In the genomic region with DNA sequence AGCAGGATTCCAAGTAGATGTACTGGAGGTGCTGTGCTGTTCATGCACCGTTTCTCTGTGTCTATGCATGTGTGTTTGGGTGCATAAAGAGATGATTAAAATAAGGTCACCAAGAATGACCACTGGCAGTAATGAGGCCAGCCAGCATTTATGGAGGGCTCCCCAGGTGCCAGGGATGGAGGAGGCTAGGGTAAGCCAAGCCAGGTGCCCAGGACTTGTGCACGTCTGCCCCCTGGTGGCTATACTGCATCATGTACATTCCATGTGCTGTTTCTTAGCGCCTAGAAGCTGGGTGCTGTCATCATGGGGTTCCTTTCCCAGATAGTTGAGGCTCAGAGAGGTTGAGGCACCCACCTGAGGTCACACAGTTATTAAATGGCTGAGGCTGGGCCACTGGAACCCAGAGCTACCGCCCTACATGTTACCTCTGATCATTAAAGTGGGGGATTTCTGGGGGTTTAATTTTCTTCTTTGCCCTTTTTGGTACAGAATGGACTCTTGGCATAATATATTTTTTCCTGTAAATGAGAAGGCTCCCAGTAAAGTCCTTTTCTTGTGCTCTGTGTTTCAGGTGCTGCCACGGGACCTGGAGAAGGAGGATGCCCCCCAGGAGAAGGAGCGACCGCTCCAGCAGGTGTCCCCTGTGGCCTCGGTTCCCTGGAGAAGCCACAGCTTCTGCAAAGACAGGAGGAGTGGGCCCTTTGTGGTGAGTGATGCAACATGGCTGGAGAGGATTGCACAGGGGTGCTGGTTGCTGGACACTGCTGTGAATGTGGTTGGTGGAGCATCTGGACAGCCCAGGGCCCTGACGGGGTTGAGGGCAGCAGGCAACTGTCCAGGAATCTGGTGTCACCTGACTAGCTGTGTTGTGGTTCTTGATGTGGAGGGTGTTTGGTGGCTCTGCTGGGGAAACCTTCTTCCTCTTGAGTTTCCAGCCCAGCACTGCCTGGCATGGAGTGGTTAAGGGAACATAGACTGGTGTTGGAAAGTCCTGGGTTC, we compare ENCODE assay signal across 8 cellular contexts.
A peak's percentile ranks its signal among the peaks of the same experiment; 100 is the strongest.
DNase-seq lines count a peak whose midpoint lies in the region; ATAC-seq, FAIRE-seq and TF ChIP-seq lines count a peak whose summit lies in the region.

No MANE protein-coding gene starts in this region.

- H4K20me1 ChIP-seq in mammary epithelial cell (ENCODE audit: insufficient read depth, low read length), result no peaks in the 10 kb centered on the region

- peaks cover 3% of the 10 kb centered on the region for H3K79me2 ChIP-seq in mammary epithelial cell (ENCODE audit: insufficient read depth, low read length)

- intact Hi-C loops in mammary epithelial cell (cut with micrococcal nuclease), result loop anchor here (1.0 kb wide), 4 partner anchors 55 to 280 kb away; a partner anchor contains a TSS
- intact Hi-C loops in kidney (cut with DNase I), result loop anchor here (5.0 kb wide), 1 partner anchor 102 kb away; a partner anchor contains a TSS

- H3K36me3 ChIP-seq in mammary epithelial cell (ENCODE audit: insufficient read depth, low read length) (peaks cover 8% of the 10 kb centered on the region), kidney (ENCODE audit: control insufficient read depth in 1 of 2, insufficient read depth in 2 of 2, low read length in 2 of 2) (peaks cover 1 to 10% of the 10 kb centered on the region in 2 donors)

- no peak for FAIRE-seq in kidney (lab: Jason Lieb, UNC)

- dilution Hi-C loops in mammary epithelial cell (cut with HindIII; ENCODE audit: low sequenced_read_pairs), result no loop called here

- H3K4me1 ChIP-seq in mammary epithelial cell (ENCODE audit: insufficient read depth, low read length), result no peaks in the 10 kb centered on the region
- peaks cover 11 to 15% of the 10 kb centered on the region in 2 donors for H3K4me1 ChIP-seq in kidney (ENCODE audit: control insufficient read depth in 1 of 2, insufficient read depth in 1 of 2, low read depth in 1 of 2, low read length in 2 of 2)

- CTCF ChIA-PET in mammary epithelial cell (lab: Charles Lee; ENCODE audit: low non-redundant PET), result interaction anchor here (0.6 kb wide), 1 partner anchor 10 kb away, joined by 3 read pairs; no protein-coding TSS in a partner anchor

- H3K27me3 ChIP-seq in mammary epithelial cell (ENCODE audit: insufficient read depth, low read length), result no peaks in the 10 kb centered on the region

- H3K9ac ChIP-seq in mammary epithelial cell (ENCODE audit: insufficient read depth, low read length) (no peak overlapping the region), kidney (ENCODE audit: low read length in 2 of 2) (no peak overlapping the region)

- no peak for ATAC-seq in HG03097 (IDR thresholded peaks at IDR 0.05; ENCODE audit: low FRiP score, unreplicated experiment)

- TF ChIP-seq CTCF in WI38 (IDR thresholded peaks at IDR 0.05; ENCODE audit: low read depth, low read length) (peak; percentile 60), mammary epithelial cell (conservative IDR thresholded peaks at IDR 0.05 in 1 of 2, IDR thresholded peaks at IDR 0.05 in 1 of 2; ENCODE audit: extremely low read depth in 1 of 2, insufficient read depth in 1 of 2, low read depth in 1 of 2, low read length in 2 of 2) (peak; percentile 84 to 94), kidney (IDR thresholded peaks at IDR 0.05; ENCODE audit: borderline replicate concordance, extremely low read depth, insufficient read depth) (peak; percentile 92)

- WGBS in mammary epithelial cell (ENCODE audit: low coverage, missing lambda C conversion rate), result 59% methylated on average over 7 of the region's 9 CpGs

- BruUV-seq in mammary epithelial cell (replicated peaks; lab: Mats Ljungman, UMichigan), result no TSS peak

- peaks cover 8% of the 10 kb centered on the region for H3K9me3 ChIP-seq in mammary epithelial cell (replicated peaks; ENCODE audit: insufficient read depth, low read length)
- H3K9me3 ChIP-seq in kidney (ENCODE audit: control insufficient read depth in 1 of 2, low read length in 2 of 2), result no peaks in the 10 kb centered on the region

- DNase-seq in NCI-H2107 (lab: John Stamatoyannopoulos, UW) (peak; percentile 26), NCI-H2107 treated with DMSO at 0.1 percent for 48 hours (lab: John Stamatoyannopoulos, UW; ENCODE audit: unreplicated experiment) (no peak), NCI-H1694 treated with DMSO at 0.1 percent for 48 hours (lab: John Stamatoyannopoulos, UW) (peak; percentile 37), mammary epithelial cell (peak; percentile 45), kidney (peak; percentile 76)
- DNase-seq in stimulated activated CD4-positive, alpha-beta T cell treated with anti-CD3 and anti-CD28 coated beads, Interleukin-2, amount 100 ng/mL, for 48 hours, result peak; percentile 69 to 79

- in situ Hi-C loops in mammary epithelial cell (cut with MboI; ENCODE audit: low sequenced_read_pairs in 2 of 2), result loop anchor here (5.0 to 25.0 kb wide), 3 partner anchors 97 to 287 kb away; a partner anchor contains a TSS

- no peak overlapping the region for H3K4me2 ChIP-seq in mammary epithelial cell (ENCODE audit: insufficient read depth, low read depth, low read length)

- no peak overlapping the region for H2AFZ ChIP-seq in mammary epithelial cell (ENCODE audit: low read depth, low read length)

- H3K4me3 ChIP-seq in WI38 (ENCODE audit: low read depth, low read length), result no peak overlapping the region
- no peak overlapping the region for H3K4me3 ChIP-seq in mammary epithelial cell (replicated peaks in 1 of 3; ENCODE audit: insufficient read depth in 1 of 3, low read depth in 2 of 3, low read length in 3 of 3)
- H3K4me3 ChIP-seq in kidney (ENCODE audit: low read length in 2 of 2), result no peak overlapping the region

- H3K27ac ChIP-seq in mammary epithelial cell (ENCODE audit: insufficient read depth, low read depth, low read length) (no peak overlapping the region), kidney (ENCODE audit: low read depth in 2 of 2, low read length in 2 of 2) (no peak overlapping the region)
